ENCODE assay signal across 7 cellular contexts in genomic region chr15:20192982-20193507, GRCh38.
DNase-seq lines count a peak whose midpoint lies in the region; ATAC-seq and TF ChIP-seq lines count a peak whose summit lies in the region.
"Not testable (repeated sequence)": the region's sequence is repeated elsewhere in the genome, so short reads cannot be mapped to it uniquely, and the experiment has no call there.

No MANE protein-coding gene starts in this region.

- not testable (repeated sequence) for H3K27me3 ChIP-seq in IMR-90 (ENCODE audit: control insufficient read depth, insufficient read depth, low read length)

- H3K4me1 Mint-ChIP-seq in T-helper 2 cell treated with Interferon-gamma antibody and Interleukin-4, amounts not matched to agents 5 μg/mL and 100 μg/mL, for 36 hours (ENCODE audit: low read depth) = not testable (repeated sequence)

- not testable (repeated sequence) for H3K27me3 Mint-ChIP-seq in T-helper 2 cell treated with Interferon-gamma antibody and Interleukin-4, amounts not matched to agents 5 μg/mL and 100 μg/mL, for 36 hours (ENCODE audit: low read depth)

- not testable (repeated sequence) for H4K8ac ChIP-seq in IMR-90 (ENCODE audit: low read depth in 2 of 2, low read length in 2 of 2)

- not testable (repeated sequence) for H2AK5ac ChIP-seq in IMR-90 (ENCODE audit: low read depth, low read length)

- H3K18ac ChIP-seq in IMR-90 (ENCODE audit: low read depth, low read length) = not testable (repeated sequence)

- H2AK9ac ChIP-seq in IMR-90 (replicated peaks; ENCODE audit: low read depth, low read length, poor library complexity) = not testable (repeated sequence)

- H4K20me1 ChIP-seq in IMR-90 (ENCODE audit: insufficient read depth, low read length) = not testable (repeated sequence)

- not testable (repeated sequence) for H3K4me3 Mint-ChIP-seq in T-helper 2 cell treated with Interferon-gamma antibody and Interleukin-4, amounts not matched to agents 5 μg/mL and 100 μg/mL, for 36 hours

- H3K79me1 ChIP-seq in IMR-90 (ENCODE audit: low read depth in 1 of 2, low read length in 2 of 2) = not testable (repeated sequence)

- not testable (repeated sequence) for H3K4me1 ChIP-seq in IMR-90 (ENCODE audit: control insufficient read depth, insufficient read depth, low read length)

- H3K4me2 ChIP-seq in IMR-90 (ENCODE audit: low read depth, low read length) = not testable (repeated sequence)

- BruUV-seq in IMR-90 (replicated peaks; lab: Mats Ljungman, UMichigan) = not testable (repeated sequence)

- H2BK120ac ChIP-seq in IMR-90 (ENCODE audit: low read depth, low read length) = not testable (repeated sequence)

- H3K27ac ChIP-seq in IMR-90 (ENCODE audit: insufficient read depth, low read length) = not testable (repeated sequence)

- H3K9ac ChIP-seq in IMR-90 (ENCODE audit: low read depth, low read length) = not testable (repeated sequence)

- not testable (repeated sequence) for H3K14ac ChIP-seq in IMR-90 (replicated peaks; ENCODE audit: low read depth, low read length)

- in situ Hi-C loops in IMR-90 (cut with MboI; ENCODE audit: low sequenced_read_pairs) = loop anchor here (25.0 kb wide), 1 partner anchor 94 kb away; no protein-coding TSS in a partner anchor

- ATAC-seq in GM18517 (IDR thresholded peaks at IDR 0.05; ENCODE audit: unreplicated experiment) (peak; percentile 77), HG02623 (IDR thresholded peaks at IDR 0.05; ENCODE audit: unreplicated experiment) (peak; percentile 91), IMR-90 (ENCODE audit: low read depth) (peak; percentile 73), left ventricle myocardium superior (peak; percentile 95)

- H3K27ac Mint-ChIP-seq in T-helper 2 cell treated with Interferon-gamma antibody and Interleukin-4, amounts not matched to agents 5 μg/mL and 100 μg/mL, for 36 hours = not testable (repeated sequence)

- not testable (repeated sequence) for H3K36me3 ChIP-seq in IMR-90 (ENCODE audit: control insufficient read depth, insufficient read depth, low read length)

- not testable (repeated sequence) for H3K9me1 ChIP-seq in IMR-90 (ENCODE audit: insufficient read depth, low read length)

- TF ChIP-seq CTCF in IMR-90 (conservative IDR thresholded peaks at IDR 0.05; ENCODE audit: low read depth, low read length) = 0 out of 2 replicates have a peak, but pooled peaks have one; percentile 5

- dilution Hi-C loops in IMR-90 (cut with HindIII; ENCODE audit: low sequenced_read_pairs, unreplicated experiment) = not testable (repeated sequence)

- intact Hi-C loops in IMR-90 (cut with micrococcal nuclease); left ventricle myocardium superior (cut with micrococcal nuclease): not testable (repeated sequence)

- not testable (repeated sequence) for H3K36me3 Mint-ChIP-seq in T-helper 2 cell treated with Interferon-gamma antibody and Interleukin-4, amounts not matched to agents 5 μg/mL and 100 μg/mL, for 36 hours (ENCODE audit: low read depth)

- not testable (repeated sequence) for H2AFZ ChIP-seq in IMR-90 (replicated peaks; ENCODE audit: low read length, poor library complexity)

- TF ChIP-seq POLR2A in IMR-90 (IDR thresholded peaks at IDR 0.05; ENCODE audit: low read depth, low read length) = not testable (repeated sequence)

- not testable (repeated sequence) for H3K9me3 ChIP-seq in IMR-90 (ENCODE audit: control insufficient read depth, insufficient read depth, low read length)

- H3K9me3 Mint-ChIP-seq in T-helper 2 cell treated with Interferon-gamma antibody and Interleukin-4, amounts not matched to agents 5 μg/mL and 100 μg/mL, for 36 hours = not testable (repeated sequence)

- POLR2A ChIA-PET in IMR-90 (lab: Charles Lee; ENCODE audit: unreplicated experiment) = not testable (repeated sequence)

- WGBS in IMR-90 (ENCODE audit: extremely low coverage in 2 of 2, insufficient read length in 1 of 2), 2 experiments = 42% methylated on average over 6 of the region's 12 CpGs; no CpG with 5 or more reads in 1 of the 2 experiments

- not testable (repeated sequence) for H2BK20ac ChIP-seq in IMR-90 (ENCODE audit: low read depth, low read length)

- H2BK5ac ChIP-seq in IMR-90 (ENCODE audit: low read depth, low read length, poor library complexity, severe bottlenecking) = not testable (repeated sequence)

- H2BK15ac ChIP-seq in IMR-90 (ENCODE audit: low read depth, low read length) = not testable (repeated sequence)

- not testable (repeated sequence) for H3K4me3 ChIP-seq in IMR-90 (ENCODE audit: insufficient read depth, low read depth, low read length)

- not testable (repeated sequence) for H3K56ac ChIP-seq in IMR-90 (ENCODE audit: extremely low read depth, insufficient read depth, low read length)

- H3K4ac ChIP-seq in IMR-90 (ENCODE audit: low read depth, low read length) = not testable (repeated sequence)

- CTCF ChIA-PET in IMR-90 (lab: Yijun Ruan, JAX) = not testable (repeated sequence)

- H3K23ac ChIP-seq in IMR-90 (ENCODE audit: low read depth, low read length) = not testable (repeated sequence)

- not testable (repeated sequence) for TF ChIP-seq RAD21 in IMR-90 (IDR thresholded peaks at IDR 0.05; ENCODE audit: low read length)

- H4K91ac ChIP-seq in IMR-90 (ENCODE audit: insufficient read depth, low read depth, low read length) = not testable (repeated sequence)

- H4K5ac ChIP-seq in IMR-90 (ENCODE audit: low read depth, low read length) = not testable (repeated sequence)

- not testable (repeated sequence) for DNase-seq in IMR-90
- DNase-seq in T-helper 2 cell treated with Interferon-gamma antibody and Interleukin-4, amounts not matched to agents 5 μg/mL and 100 μg/mL, for 36 hours (ENCODE audit: low spot score) = peak; percentile 26
- peak; percentile 12 for DNase-seq in activated T-helper 9 cell treated with anti-CD3 and anti-CD28 coated beads, Interleukin-2, amount 50 U/mL, for 16 hours (ENCODE audit: low read depth)
- DNase-seq in left ventricle myocardium superior = peak; percentile 77
- peak; percentile 65 for DNase-seq in stimulated activated CD4-positive, alpha-beta T cell treated with anti-CD3 and anti-CD28 coated beads, Interleukin-15, amount 100 ng/mL, for 24 hours
